ENCODE assay signal across 8 cellular contexts in the genomic region with DNA sequence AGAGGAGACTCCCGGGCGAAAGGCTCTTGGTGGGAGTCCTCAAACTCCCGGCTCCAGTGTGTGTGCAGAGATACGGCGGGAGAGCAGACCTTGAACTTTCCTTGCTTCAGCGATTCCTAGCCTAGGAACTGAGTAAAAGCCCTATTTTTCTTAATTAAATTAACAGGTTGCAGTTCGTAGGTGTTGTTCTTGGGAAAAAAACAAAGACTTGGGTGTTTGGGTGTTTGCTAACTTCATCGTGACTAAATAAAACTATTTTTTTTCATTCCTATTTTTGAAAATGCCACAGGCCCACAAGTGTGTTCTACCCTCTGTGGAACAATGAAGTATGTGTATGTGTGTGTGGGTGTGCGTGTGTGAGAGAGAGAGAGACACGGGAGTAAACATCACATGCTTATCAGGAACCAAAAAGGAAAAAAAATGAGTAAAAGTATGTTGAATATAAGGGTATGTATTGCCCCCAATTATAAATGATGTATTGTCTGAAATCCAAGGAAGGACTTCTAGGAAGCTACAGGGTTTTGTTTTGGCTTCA. TPM values are rescaled to one million over a fixed set of nuclear protein-coding genes. Genes with fewer than 3 reads are reported as not detected.
DNase-seq lines count a peak whose midpoint lies in the region; ATAC-seq and TF ChIP-seq lines count a peak whose summit lies in the region.

No MANE protein-coding gene starts in this region.

- H3K27ac Mint-ChIP-seq in CD4-positive, alpha-beta memory T cell = peak overlapping the region; percentile 80 to 89 (median 84)
- peak overlapping the region; percentile 79 for H3K27ac Mint-ChIP-seq in activated naive CD8-positive, alpha-beta T cell

- ATAC-seq in GM19438 (IDR thresholded peaks at IDR 0.05; ENCODE audit: low read depth, unreplicated experiment) = peak; percentile 25
- peak; percentile 52 to 65 for ATAC-seq in right cardiac atrium
- ATAC-seq in sciatic nerve = peak; percentile 88

- peak overlapping the region; percentile 66 to 85 (median 80) for H3K4me3 Mint-ChIP-seq in CD4-positive, alpha-beta memory T cell
- H3K4me3 Mint-ChIP-seq in activated naive CD8-positive, alpha-beta T cell = peak overlapping the region; percentile 80

- CTCF ChIA-PET in CD4-positive, alpha-beta memory T cell (lab: Charles Lee; ENCODE audit: partially characterized antibody) = no interaction called here

- peak in 1 of 5 donors; percentile 14 for DNase-seq in CD4-positive, alpha-beta memory T cell
- DNase-seq in HT1080 (ENCODE audit: low read depth) = peak; percentile 10
- no peak for DNase-seq in right cardiac atrium
- DNase-seq in sciatic nerve (ENCODE audit: low spot score) = no peak
- no peak for DNase-seq in GM13977 (ENCODE audit: low spot score)
- no peak for DNase-seq in NCI-H2227 (lab: John Stamatoyannopoulos, UW; ENCODE audit: unreplicated experiment)

- H3K27me3 Mint-ChIP-seq in CD4-positive, alpha-beta memory T cell = no peaks in the 10 kb centered on the region
- H3K27me3 Mint-ChIP-seq in activated naive CD8-positive, alpha-beta T cell = no peaks in the 10 kb centered on the region

- H3K36me3 ChIP-seq in CD4-positive, alpha-beta memory T cell (ENCODE audit: insufficient read depth, low read length) = no peaks in the 10 kb centered on the region

- TF ChIP-seq CTCF in GM13977 (IDR thresholded peaks at IDR 0.05; ENCODE audit: extremely low read depth, insufficient read depth, missing control alignments) = no peak

- H3K27ac ChIP-seq in CD4-positive, alpha-beta memory T cell (ENCODE audit: low read depth, low read length) = peak overlapping the region; percentile 61
- H3K27ac ChIP-seq in right cardiac atrium (ENCODE audit: low read length) = peak overlapping the region; percentile 98

- peaks cover 40% of the 10 kb centered on the region for H3K4me1 ChIP-seq in CD4-positive, alpha-beta memory T cell (ENCODE audit: insufficient read depth, low read length)
- no peaks in the 10 kb centered on the region for H3K4me1 ChIP-seq in right cardiac atrium (ENCODE audit: control insufficient read depth, insufficient read depth, low read length)

- no peaks in the 10 kb centered on the region for H3K9me3 ChIP-seq in CD4-positive, alpha-beta memory T cell (ENCODE audit: control insufficient read depth in 1 of 2, low read length in 2 of 2)
- H3K9me3 ChIP-seq in right cardiac atrium (ENCODE audit: control insufficient read depth, low read length) = no peaks in the 10 kb centered on the region

- H3K27me3 ChIP-seq in CD4-positive, alpha-beta memory T cell (ENCODE audit: insufficient read depth, low read length) = no peaks in the 10 kb centered on the region
- no peaks in the 10 kb centered on the region for H3K27me3 ChIP-seq in right cardiac atrium (ENCODE audit: control insufficient read depth, insufficient read depth)

- peaks cover 25 to 48% (median 41%) of the 10 kb centered on the region in 4 donors for H3K4me1 Mint-ChIP-seq in CD4-positive, alpha-beta memory T cell
- peaks cover 51% of the 10 kb centered on the region for H3K4me1 Mint-ChIP-seq in activated naive CD8-positive, alpha-beta T cell (ENCODE audit: low read depth)

- under 1% methylated on average over 10 of the region's 10 CpGs for WGBS in right cardiac atrium

- peak overlapping the region; percentile 26 to 67 for H3K4me3 ChIP-seq in CD4-positive, alpha-beta memory T cell (ENCODE audit: low read length in 2 of 2)
- H3K4me3 ChIP-seq in right cardiac atrium (ENCODE audit: low read length) = peak overlapping the region; percentile 78

- H3K9me3 Mint-ChIP-seq in CD4-positive, alpha-beta memory T cell = no peaks in the 10 kb centered on the region
- no peaks in the 10 kb centered on the region for H3K9me3 Mint-ChIP-seq in activated naive CD8-positive, alpha-beta T cell (ENCODE audit: low read depth)

- in situ Hi-C loops in GM13977 (cut with MboI; ENCODE audit: low pct_unique_long_range_greater_than_20kb, low sequenced_read_pairs, unreplicated experiment) = no loop called here

- H3K36me3 Mint-ChIP-seq in CD4-positive, alpha-beta memory T cell = peaks cover 0 to 3% of the 10 kb centered on the region in 2 donors
- no peaks in the 10 kb centered on the region for H3K36me3 Mint-ChIP-seq in activated naive CD8-positive, alpha-beta T cell

- intact Hi-C loops in CD4-positive, alpha-beta memory T cell (cut with micrococcal nuclease) = loop anchor here (1.0 to 5.0 kb wide), 2 partner anchors 30 to 46 kb away; a partner anchor contains a TSS
- intact Hi-C loops in right cardiac atrium (cut with DNase I) = no loop called here
- intact Hi-C loops in sciatic nerve (cut with DNase I) = no loop called here

- POLR2A ChIA-PET in CD4-positive, alpha-beta memory T cell (lab: Charles Lee; ENCODE audit: partially characterized antibody) = interaction anchor here (0.7 to 4.6 kb wide), 7 partner anchors 23 to 79 kb away, joined by 3 to 90 read pairs (median 5); a partner anchor contains a TSS

RNA-seq across cellular contexts. Expression of a gene that starts 0.6 kb away (rescaled TPM):
- total RNA-seq in CD4-positive, alpha-beta memory T cell = 1 to 10 TPM; 3.7 to 4.7 TPM
- 1 to 10 TPM; 3.0 to 3.8 TPM for polyA plus RNA-seq in CD4-positive, alpha-beta memory T cell
- total RNA-seq in HT1080 (2014; rRNA removed; shearing (Covaris generic)) = 5.3 and 12.7 TPM in 2 replicates
- polyA plus RNA-seq in HT1080 (2015; cell fraction: cytosol; rRNA removed) = 4.5 and 10.0 TPM in 2 replicates
- polyA plus RNA-seq in HT1080 (2015; cell fraction: nucleus; rRNA removed) = 2.5 and 3.0 TPM in 2 replicates
- total RNA-seq in right cardiac atrium = 10 to 100 TPM; 10.6 to 13.0 (median 11.8) TPM
- polyA plus RNA-seq in right cardiac atrium = 8.0 TPM
- total RNA-seq in sciatic nerve = 24.8 TPM

RNA-seq across cellular contexts. Expression of a gene that starts 30.4 kb away (rescaled TPM):
- 10 to 100 TPM; 31.0 to 32.4 TPM for total RNA-seq in CD4-positive, alpha-beta memory T cell
- polyA plus RNA-seq in CD4-positive, alpha-beta memory T cell = 10 to 100 TPM; 13.1 to 15.0 TPM
- 180 and 197 TPM in 2 replicates for total RNA-seq in HT1080 (2014; rRNA removed; shearing (Covaris generic))
- 149 and 188 TPM in 2 replicates for polyA plus RNA-seq in HT1080 (2015; cell fraction: cytosol; rRNA removed)
- polyA plus RNA-seq in HT1080 (2015; cell fraction: nucleus; rRNA removed) = 71.8 and 84.8 TPM in 2 replicates
- total RNA-seq in right cardiac atrium (10 to 100 TPM; 13.0 to 30.5 (median 20.1) TPM), sciatic nerve (68.4 TPM)
- 14.3 TPM for polyA plus RNA-seq in right cardiac atrium

Comparison
In these comparisons a context has a peak if more than half of its experiments do, and no peak if none do; other contexts are left out.
1. ATAC-seq: peak in every context shown above with its lines; median percentile 88 in sciatic nerve; 58 in right cardiac atrium; 25 in GM19438.